In the genomic region with DNA sequence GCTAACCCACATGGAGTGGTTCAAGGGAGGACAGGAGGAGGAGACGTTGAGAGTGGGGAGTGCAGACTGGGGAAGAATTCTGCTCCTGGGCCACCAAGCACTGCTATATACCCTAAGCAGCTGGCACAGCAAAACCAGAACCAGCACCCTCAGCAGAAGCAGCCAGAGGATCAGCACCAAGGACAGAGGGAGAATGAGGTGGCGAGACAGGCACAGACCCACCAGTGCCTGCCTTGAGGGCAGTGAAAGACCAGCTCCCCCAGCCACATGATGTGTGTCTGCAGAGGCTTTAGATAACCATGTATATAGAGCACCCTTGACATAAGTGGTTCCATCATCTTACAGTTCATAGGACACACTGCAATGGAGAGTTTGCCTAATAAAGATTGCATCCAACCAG, we compare ENCODE assay signal across 1 cellular context.
TF ChIP-seq lines count a peak whose summit lies in the region.

No MANE protein-coding gene starts in this region.

TF ChIP-seq in GM23338, 12 proteins besides CTCF, POLR2A, EP300 and RAD21 (continued from another document):
- TF ChIP-seq ZNF114 (CRISPR knock-in tag; IDR thresholded peaks at IDR 0.05) (no peak), JUNB (IDR thresholded peaks at IDR 0.05; ENCODE audit: unreplicated experiment) (no peak)
